Comparison of ENCODE assay signal across 17 cellular contexts in genomic region chr13:22173605-22174004, GRCh38.
A peak's percentile ranks its signal among the peaks of the same experiment; 100 is the strongest.
DNase-seq lines count a peak whose midpoint lies in the region; ATAC-seq, FAIRE-seq and TF ChIP-seq lines count a peak whose summit lies in the region.
"Had no signal": no experiment of that assay in that cellular context is flagged by ENCODE, and none has a peak within 500 bp of the region (broad histone marks: within the 10 kb centered on the region; RNA-seq: fewer than 3 reads in every experiment).

No MANE protein-coding gene starts in this region.

- H3K4me1 ChIP-seq in thoracic aorta (ENCODE audit: control insufficient read depth in 1 of 2, low read depth in 2 of 2) = no peaks in the 10 kb centered on the region
- H3K4me1 ChIP-seq: spleen had no signal

- TF ChIP-seq CTCF in fibroblast of the aortic adventitia (IDR thresholded peaks at IDR 0.05; ENCODE audit: insufficient read depth, low read length) (no peak), thoracic aorta (IDR thresholded peaks at IDR 0.05) (no peak)

- ATAC-seq in thoracic aorta (ENCODE audit: insufficient number of reproducible peaks, low FRiP score, low read depth) = peak; percentile 54
- ATAC-seq: CD8-positive, alpha-beta T cell; left colon had no signal

- H3K27ac ChIP-seq in thoracic aorta = no peak overlapping the region
- H3K27ac ChIP-seq: hepatocyte, ovary, SK-N-MC, spleen had no signal

- no peak for DNase-seq in GM19239 (ENCODE audit: insufficient read length, low spot score)
- peak; percentile 36 for DNase-seq in RPMI7951 (ENCODE audit: low read depth)
- peak; percentile 33 for DNase-seq in fibroblast of the aortic adventitia (ENCODE audit: low read depth)
- no peak for DNase-seq in thoracic aorta (ENCODE audit: low spot score)
- no peak for DNase-seq in amniotic stem cell (lab: John Stamatoyannopoulos, UW)
- no peak for DNase-seq in NCI-H1417 treated with DMSO at 0.1 percent for 48 hours (lab: John Stamatoyannopoulos, UW)
- no peak for DNase-seq in NCI-H2196 treated with DMSO at 0.1 percent for 48 hours (lab: John Stamatoyannopoulos, UW; ENCODE audit: unreplicated experiment)
- DNase-seq: activated CD4-positive, alpha-beta memory T cell treated with anti-CD3 and anti-CD28 coated beads, Interleukin-2, amount 10 ng/mL, durations not matched to agents 7 days and 5 days; CD8-positive, alpha-beta T cell; GF-D8; left colon; NCI-H2227 treated with DMSO at 0.1 percent for 48 hours; ovary; spleen; stimulated activated naive CD4-positive, alpha-beta T cell had no signal

- H3K36me3 ChIP-seq in thoracic aorta = no peaks in the 10 kb centered on the region
- H3K36me3 ChIP-seq: ovary, spleen had no signal

- H3K9me3 ChIP-seq in thoracic aorta = no peaks in the 10 kb centered on the region
- H3K9me3 ChIP-seq: ovary had no signal

- H3K27me3 ChIP-seq in thoracic aorta (replicated peaks; ENCODE audit: insufficient read depth) = no peaks in the 10 kb centered on the region
- H3K27me3 ChIP-seq: hepatocyte, ovary, spleen had no signal

- H3K4me3 ChIP-seq in fibroblast of the aortic adventitia (ENCODE audit: low read depth, low read length) (no peak overlapping the region), thoracic aorta (no peak overlapping the region)
- H3K4me3 ChIP-seq: hepatocyte, ovary, SK-N-MC, spleen had no signal

- peak; percentile 51 for FAIRE-seq in GM19239 (lab: Jason Lieb, UNC)

Comparison
In these comparisons a context has a peak if more than half of its experiments do, and no peak if none do; other contexts are left out.
1. DNase-seq: peak in RPMI7951 (single experiment) and fibroblast of the aortic adventitia (single experiment); none in GM19239 (single experiment), thoracic aorta (single experiment), amniotic stem cell (single experiment), NCI-H1417 treated with DMSO at 0.1 percent for 48 hours (single experiment) and NCI-H2196 treated with DMSO at 0.1 percent for 48 hours (single experiment).